ENCODE assay signal across 14 cellular contexts in genomic region chr2:147663964-147664363, GRCh38.
DNase-seq lines count a peak whose midpoint lies in the region; ATAC-seq lines count a peak whose summit lies in the region.
"Had no signal": no experiment of that assay in that cellular context is flagged by ENCODE, and none has a peak within 500 bp of the region (broad histone marks: within the 10 kb centered on the region; RNA-seq: fewer than 3 reads in every experiment).

No MANE protein-coding gene starts in this region.

- no peaks in the 10 kb centered on the region for H3K9me3 ChIP-seq in CD8-positive, alpha-beta memory T cell (ENCODE audit: low read length)
- H3K9me3 ChIP-seq in mesenchymal stem cell (ENCODE audit: control insufficient read depth, low read length): no peaks in the 10 kb centered on the region

- H3K4me3 ChIP-seq in CD8-positive, alpha-beta memory T cell (ENCODE audit: low read length): peak overlapping the region; percentile 26
- H3K4me3 ChIP-seq in mesenchymal stem cell (ENCODE audit: insufficient read depth in 1 of 2, low read depth in 1 of 2, low read length in 2 of 2): no peak overlapping the region

- no peak overlapping the region for H2BK120ac ChIP-seq in mesenchymal stem cell (ENCODE audit: low read depth, low read length)

- CTCF ChIA-PET in CD8-positive, alpha-beta memory T cell (lab: Charles Lee): no interaction called here

- peak overlapping the region; percentile 43 to 86 (median 72) for H3K4me3 Mint-ChIP-seq in CD8-positive, alpha-beta memory T cell
- peak overlapping the region; percentile 76 for H3K4me3 Mint-ChIP-seq in activated naive CD8-positive, alpha-beta T cell treated with anti-CD3 and anti-CD28 coated beads, Interleukin-2, amount 10 ng/mL, durations not matched to agents 7 days and 5 days

- H2BK12ac ChIP-seq in mesenchymal stem cell (ENCODE audit: low read length in 2 of 2): no peak overlapping the region

- no peak overlapping the region for H3K27ac ChIP-seq in CD8-positive, alpha-beta memory T cell (ENCODE audit: low read depth, low read length)
- no peak overlapping the region for H3K27ac ChIP-seq in mesenchymal stem cell (ENCODE audit: low read length, poor library complexity, severe bottlenecking)

- POLR2A ChIA-PET in CD8-positive, alpha-beta memory T cell (lab: Charles Lee): no interaction called here
- POLR2A ChIA-PET in activated naive CD8-positive, alpha-beta T cell treated with anti-CD3 and anti-CD28 coated beads, Interleukin-2, amount 10 ng/mL, durations not matched to agents 7 days and 5 days (lab: Charles Lee): interaction anchor here (0.7 kb wide), 1 partner anchor 164 kb away, joined by 3 read pairs; no protein-coding TSS in a partner anchor

- ATAC-seq in GM19043 (IDR thresholded peaks at IDR 0.05; ENCODE audit: low read depth, unreplicated experiment) (peak; percentile 18), HG03045 (IDR thresholded peaks at IDR 0.05; ENCODE audit: unreplicated experiment) (peak; percentile 37), GM21717 (IDR thresholded peaks at IDR 0.05; ENCODE audit: unreplicated experiment) (no peak), GM21576 (IDR thresholded peaks at IDR 0.05; ENCODE audit: unreplicated experiment) (no peak)
- peak; percentile 57 for ATAC-seq in activated naive CD8-positive, alpha-beta T cell treated with anti-CD3 and anti-CD28 coated beads, Interleukin-2, amount 10 ng/mL, durations not matched to agents 7 days and 5 days (ENCODE audit: low read depth)
- ATAC-seq: left lobe of liver had no signal

- no peak overlapping the region for H3K14ac ChIP-seq in mesenchymal stem cell (ENCODE audit: low read length in 2 of 2)

- H4K8ac ChIP-seq in mesenchymal stem cell (ENCODE audit: low read length): no peak overlapping the region

- peaks cover 18 to 27% (median 20%) of the 10 kb centered on the region in 3 donors for H3K4me1 Mint-ChIP-seq in CD8-positive, alpha-beta memory T cell
- peaks cover 17% of the 10 kb centered on the region for H3K4me1 Mint-ChIP-seq in activated naive CD8-positive, alpha-beta T cell treated with anti-CD3 and anti-CD28 coated beads, Interleukin-2, amount 10 ng/mL, durations not matched to agents 7 days and 5 days

- no peaks in the 10 kb centered on the region for H3K36me3 Mint-ChIP-seq in CD8-positive, alpha-beta memory T cell
- peaks cover 10% of the 10 kb centered on the region for H3K36me3 Mint-ChIP-seq in activated naive CD8-positive, alpha-beta T cell treated with anti-CD3 and anti-CD28 coated beads, Interleukin-2, amount 10 ng/mL, durations not matched to agents 7 days and 5 days

- H3K9ac ChIP-seq in mesenchymal stem cell (ENCODE audit: low read length): no peak overlapping the region

- no peak overlapping the region for H2BK5ac ChIP-seq in mesenchymal stem cell (ENCODE audit: low read depth, low read length, poor library complexity, severe bottlenecking)

- no peak overlapping the region for H3K4ac ChIP-seq in mesenchymal stem cell (ENCODE audit: low read depth in 1 of 2, low read length in 2 of 2)

- H3K27me3 ChIP-seq in CD8-positive, alpha-beta memory T cell (ENCODE audit: insufficient read depth, low read length, poor library complexity, severe bottlenecking): no peaks in the 10 kb centered on the region
- H3K27me3 ChIP-seq in mesenchymal stem cell (ENCODE audit: control insufficient read depth in 1 of 2, insufficient read depth in 1 of 2, low read length in 2 of 2): peaks cover 0 to 3% of the 10 kb centered on the region in 2 experiments

- H3K27me3 Mint-ChIP-seq in CD8-positive, alpha-beta memory T cell: peaks cover 2 to 4% of the 10 kb centered on the region in 2 donors
- no peaks in the 10 kb centered on the region for H3K27me3 Mint-ChIP-seq in activated naive CD8-positive, alpha-beta T cell treated with anti-CD3 and anti-CD28 coated beads, Interleukin-2, amount 10 ng/mL, durations not matched to agents 7 days and 5 days

- 91% methylated on average over 1 of the region's 2 CpGs for WGBS in mesenchymal stem cell

- no peak overlapping the region for H4K91ac ChIP-seq in mesenchymal stem cell (ENCODE audit: low read length)

- no peaks in the 10 kb centered on the region for H3K79me1 ChIP-seq in mesenchymal stem cell (replicated peaks; ENCODE audit: low read length, poor library complexity, severe bottlenecking)

- H3K23ac ChIP-seq in mesenchymal stem cell (ENCODE audit: low read length in 2 of 2): no peak overlapping the region

- no peak overlapping the region for H3K18ac ChIP-seq in mesenchymal stem cell (ENCODE audit: low read depth in 1 of 2, low read length in 2 of 2)

- H3K36me3 ChIP-seq in CD8-positive, alpha-beta memory T cell (ENCODE audit: insufficient read depth, low read length): no peaks in the 10 kb centered on the region
- H3K36me3 ChIP-seq in mesenchymal stem cell (ENCODE audit: control insufficient read depth in 1 of 2, insufficient read depth in 2 of 2, low read depth in 1 of 2, low read length in 2 of 2): no peaks in the 10 kb centered on the region

- no peaks in the 10 kb centered on the region for H3K9me3 Mint-ChIP-seq in CD8-positive, alpha-beta memory T cell
- H3K9me3 Mint-ChIP-seq in activated naive CD8-positive, alpha-beta T cell treated with anti-CD3 and anti-CD28 coated beads, Interleukin-2, amount 10 ng/mL, durations not matched to agents 7 days and 5 days: peaks cover 11% of the 10 kb centered on the region

- peak overlapping the region in 7 of 8 donors; percentile 11 to 95 (median 80) for H3K27ac Mint-ChIP-seq in CD8-positive, alpha-beta memory T cell
- peak overlapping the region; percentile 90 for H3K27ac Mint-ChIP-seq in activated naive CD8-positive, alpha-beta T cell treated with anti-CD3 and anti-CD28 coated beads, Interleukin-2, amount 10 ng/mL, durations not matched to agents 7 days and 5 days

- peaks cover 18% of the 10 kb centered on the region for H3K4me1 ChIP-seq in CD8-positive, alpha-beta memory T cell (ENCODE audit: insufficient read depth, low read length)
- H3K4me1 ChIP-seq in mesenchymal stem cell (ENCODE audit: control insufficient read depth, insufficient read depth, low read depth, low read length): no peaks in the 10 kb centered on the region

- no peak overlapping the region for H3K4me2 ChIP-seq in mesenchymal stem cell (ENCODE audit: low read length, poor library complexity, severe bottlenecking)

- DNase-seq in CD8-positive, alpha-beta memory T cell: no peak
- DNase-seq in activated naive CD8-positive, alpha-beta T cell treated with anti-CD3 and anti-CD28 coated beads, Interleukin-2, amount 10 ng/mL, durations not matched to agents 7 days and 5 days: no peak
- DNase-seq in mesenchymal stem cell (no peak), KG1 (lab: John Stamatoyannopoulos, UW) (no peak)
- DNase-seq: activated gamma-delta T cell, Calu3, NCI-H1436, nucleus accumbens, T-helper 9 cell had no signal

- H2BK15ac ChIP-seq in mesenchymal stem cell (ENCODE audit: low read depth, poor library complexity, severe bottlenecking): no peak overlapping the region

- no peak overlapping the region for H2AK5ac ChIP-seq in mesenchymal stem cell (ENCODE audit: low read length, severe bottlenecking)

- no peak overlapping the region for H2AFZ ChIP-seq in mesenchymal stem cell (ENCODE audit: low read depth, low read length)

Comparison
In these comparisons a context has a peak if more than half of its experiments do, and no peak if none do; other contexts are left out.
1. ATAC-seq: peak in GM19043 (single experiment), HG03045 (single experiment) and activated naive CD8-positive, alpha-beta T cell treated with anti-CD3 and anti-CD28 coated beads, Interleukin-2, amount 10 ng/mL, durations not matched to agents 7 days and 5 days (single experiment); none in GM21717 (single experiment) and GM21576 (single experiment).